ENCODE assay signal across 8 cellular contexts in the genomic region with DNA sequence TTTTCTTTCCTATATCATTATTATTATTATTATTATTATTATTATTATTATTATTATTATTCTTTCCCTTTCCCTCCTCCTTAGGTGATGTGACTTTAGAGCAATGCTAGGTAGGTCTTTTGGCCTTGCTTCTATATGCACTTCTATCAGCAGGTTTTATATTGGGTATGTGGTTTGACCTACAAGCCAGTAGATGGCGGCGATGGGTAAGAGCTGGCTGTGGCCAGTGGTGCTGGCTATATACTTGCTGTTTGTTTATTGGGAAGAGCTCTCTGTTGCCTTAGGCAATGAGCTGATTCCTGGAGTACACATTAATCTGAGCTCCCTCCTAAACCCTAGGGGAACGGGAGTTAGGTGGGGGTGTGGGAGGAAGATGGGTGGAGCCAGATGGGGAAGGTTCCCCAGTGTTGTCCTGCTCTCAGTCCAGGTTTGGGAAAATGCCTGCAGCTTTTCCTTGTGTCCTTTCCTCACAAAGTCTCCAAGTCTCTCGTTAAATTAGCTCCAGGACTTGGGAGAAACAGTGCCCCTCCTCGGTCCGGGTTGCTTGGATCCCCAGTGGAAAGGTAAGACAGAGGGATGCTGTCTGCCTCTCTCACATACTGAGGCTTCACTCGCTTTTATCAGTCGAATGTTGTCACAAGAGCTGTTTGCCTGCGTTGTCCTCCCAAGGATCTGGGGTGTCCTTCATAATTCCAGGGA.
DNase-seq lines count a peak whose midpoint lies in the region; ATAC-seq, FAIRE-seq and TF ChIP-seq lines count a peak whose summit lies in the region.
"Not testable (repeated sequence)": the region's sequence is repeated elsewhere in the genome, so short reads cannot be mapped to it uniquely, and the experiment has no call there.

No MANE protein-coding gene starts in this region.

- POLR2A ChIA-PET in A673 (lab: Charles Lee; ENCODE audit: low non-redundant PET), result not testable (repeated sequence)

- in situ Hi-C loops in astrocyte of the cerebellum (cut with HindIII; ENCODE audit: low sequenced_read_pairs), result not testable (repeated sequence)

- H3K27ac ChIP-seq in A673 (ENCODE audit: low read depth, low read length, poor library complexity, severe bottlenecking); pancreas: not testable (repeated sequence)

- DNase-seq in A673 (ENCODE audit: low spot score) (peak; percentile 48), NB4 (ENCODE audit: low read depth) (peak; percentile 67), SHP77 (lab: John Stamatoyannopoulos, UW) (peak; percentile 27 to 59), astrocyte of the cerebellum (ENCODE audit: low read depth) (peak; percentile 19), Right ventricle myocardium superior (peak; percentile 57), pancreas (peak in 4 of 6 donors; percentile 2 to 40 (median 27))

- intact Hi-C loops in A673 (cut with micrococcal nuclease; ENCODE audit: unreplicated experiment); Right ventricle myocardium superior (cut with DNase I); pancreas (cut with DNase I): not testable (repeated sequence)

- peak; percentile 71 for FAIRE-seq in pancreas (lab: Jason Lieb, UNC)

- H3K36me3 ChIP-seq in A673 (ENCODE audit: insufficient read depth, low read length, poor library complexity, severe bottlenecking); pancreas: not testable (repeated sequence)

- H3K9me3 ChIP-seq in A673 (ENCODE audit: low read depth, low read length, poor library complexity, severe bottlenecking); pancreas: not testable (repeated sequence)

- H3K4me3 ChIP-seq in A673 (ENCODE audit: low read depth, low read length, poor library complexity, severe bottlenecking); NB4 (ENCODE audit: low read depth, low read length); astrocyte of the cerebellum (ENCODE audit: low read depth, low read length); pancreas: not testable (repeated sequence)

- TF ChIP-seq CTCF in A673 (conservative IDR thresholded peaks at IDR 0.05; ENCODE audit: low read depth, low read length) (peak; percentile 32), astrocyte of the cerebellum (IDR thresholded peaks at IDR 0.05; ENCODE audit: low read depth, low read length, missing control alignments) (peak; percentile 36)
- TF ChIP-seq CTCF in NB4 (IDR thresholded peaks at IDR 0.05; ENCODE audit: low read depth, low read length); pancreas (IDR thresholded peaks at IDR 0.05): not testable (repeated sequence)

- not testable (repeated sequence) for H3K4me1 ChIP-seq in A673 (ENCODE audit: insufficient read depth, low read length, poor library complexity, severe bottlenecking); pancreas

- not testable (repeated sequence) for BruUV-seq in A673 (replicated peaks; lab: Mats Ljungman, UMichigan)

- 0 to 2% methylated on average over 2 to 3 of the region's 9 CpGs for WGBS in pancreas, 2 donors

- CTCF ChIA-PET in A673 (lab: Charles Lee), result not testable (repeated sequence)

- ATAC-seq in GM18508 (IDR thresholded peaks at IDR 0.05; ENCODE audit: insufficient read depth, unreplicated experiment), result peak; percentile 47
- ATAC-seq in HG02763 (IDR thresholded peaks at IDR 0.05; ENCODE audit: unreplicated experiment), result peak; percentile 77
- peak; percentile 93 for ATAC-seq in Right ventricle myocardium superior (ENCODE audit: poor library complexity)
- ATAC-seq in pancreas, result peak; percentile 70 to 96 (median 89)

- TF ChIP-seq POLR2A in NB4 (IDR thresholded peaks at IDR 0.05; ENCODE audit: extremely low read depth, insufficient read length), result not testable (repeated sequence)

- H3K27me3 ChIP-seq in A673 (replicated peaks; ENCODE audit: insufficient read depth, low read depth, low read length, poor library complexity); pancreas: not testable (repeated sequence)
